ENCODE assay signal across 20 cellular contexts in the genomic region with DNA sequence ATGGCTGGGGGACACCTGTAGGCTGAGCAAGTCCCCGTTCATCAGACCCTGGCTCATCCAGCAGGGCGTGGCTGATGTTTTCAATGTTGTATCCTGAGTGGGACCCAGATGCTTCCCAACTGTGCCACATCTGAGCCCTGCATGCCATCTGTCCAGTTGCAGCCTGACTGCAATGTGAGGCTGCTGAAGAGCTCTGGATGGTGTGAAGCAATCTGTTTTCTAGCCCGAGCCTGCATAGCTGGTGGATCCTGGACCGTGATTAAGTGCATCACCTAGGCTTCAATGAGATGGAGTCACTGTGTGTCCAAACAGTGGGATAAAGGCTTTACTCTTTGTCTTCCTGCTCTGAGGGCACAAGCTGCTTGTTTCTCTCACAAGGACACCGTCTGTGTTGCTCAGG.
DNase-seq lines count a peak whose midpoint lies in the region; ATAC-seq, FAIRE-seq and TF ChIP-seq lines count a peak whose summit lies in the region.
"Had no signal": no experiment of that assay in that cellular context is flagged by ENCODE, and none has a peak within 500 bp of the region (broad histone marks: within the 10 kb centered on the region; RNA-seq: fewer than 3 reads in every experiment).

No MANE protein-coding gene starts in this region.

- H4K20me1 ChIP-seq in HepG2 (ENCODE audit: insufficient read depth, low read length): peaks cover 67% of the 10 kb centered on the region

- TF ChIP-seq CTCF in RWPE1 (conservative IDR thresholded peaks at IDR 0.05; ENCODE audit: low read depth) (no peak), HepG2 (CRISPR knock-in tag; IDR thresholded peaks at IDR 0.05) (no peak), thyroid gland (IDR thresholded peaks at IDR 0.05) (no peak)

- H3K36me3 ChIP-seq in HUES64 (ENCODE audit: insufficient read depth, low read length) (no peaks in the 10 kb centered on the region; the same call in 1 of the 2 replicates), HepG2 (replicated peaks in 1 of 2; ENCODE audit: control insufficient read depth in 1 of 2, insufficient read depth in 2 of 2, low read length in 2 of 2) (peaks cover 11 to 39% of the 10 kb centered on the region in 2 experiments), thyroid gland (no peaks in the 10 kb centered on the region)
- H3K36me3 ChIP-seq: pancreas, uterus had no signal

- no peak overlapping the region for H3K4me2 ChIP-seq in HepG2 (ENCODE audit: low read depth, low read length)

- POLR2A ChIA-PET in RWPE1 (lab: Yijun Ruan, JAX; ENCODE audit: low non-redundant PET) (interaction anchor here (1.0 kb wide), 1 partner anchor 24 kb away, joined by 3 read pairs; no protein-coding TSS in a partner anchor), HepG2 (lab: Yijun Ruan, JAX) (no interaction called here)

- 0 out of 2 replicates have a peak overlapping the region, but pooled peaks have one; percentile 15 for H3K27ac ChIP-seq in HUES64 (ENCODE audit: low read depth, low read length)
- H3K27ac ChIP-seq in RWPE1: peak overlapping the region; percentile 18; the same call in 1 of the 2 replicates
- no peak overlapping the region for H3K27ac ChIP-seq in HepG2 (ENCODE audit: extremely low read length, insufficient read depth, low read length)
- peak overlapping the region; percentile 49 to 65 (median 49) for H3K27ac ChIP-seq in thyroid gland
- H3K27ac ChIP-seq: esophagus squamous epithelium, pancreas had no signal

- no peak for TF ChIP-seq EP300 in HepG2 (IDR thresholded peaks at IDR 0.05; ENCODE audit: low read depth in 2 of 2, low read length in 2 of 2)
- TF ChIP-seq EP300 in HepG2 (CRISPR knock-in tag; IDR thresholded peaks at IDR 0.05; ENCODE audit: borderline replicate concordance): no peak

- in situ Hi-C loops in HepG2 (cut with HindIII; ENCODE audit: extremely low pct_ligation_motif_present, low pct_unique_long_range_greater_than_20kb): no loop called here

- H3K4me3 ChIP-seq in HUES64 (ENCODE audit: low read length) (no peak overlapping the region), HepG2 (replicated peaks in 1 of 3; ENCODE audit: insufficient read depth in 1 of 3, low read depth in 2 of 3, low read length in 3 of 3) (no peak overlapping the region), thyroid gland (replicated peaks in 1 of 3) (no peak overlapping the region)
- H3K4me3 ChIP-seq: esophagus squamous epithelium, pancreas, uterus had no signal

- no TSS peak for BruUV-seq in HepG2 (replicated peaks; lab: Mats Ljungman, UMichigan)

- no peak for TF ChIP-seq POLR2A in HepG2 (IDR thresholded peaks at IDR 0.05; ENCODE audit: insufficient read depth in 1 of 2, low read depth in 2 of 2, low read length in 2 of 2)
- TF ChIP-seq POLR2A in thyroid gland (IDR thresholded peaks at IDR 0.05): peak in 1 of 2 donors; percentile 51

- H3K4me1 ChIP-seq in HUES64 (ENCODE audit: insufficient read depth, low read length): peaks cover 91% of the 10 kb centered on the region
- no peaks in the 10 kb centered on the region for H3K4me1 ChIP-seq in HepG2 (ENCODE audit: insufficient read depth, low read length)
- H3K4me1 ChIP-seq in thyroid gland: peaks cover 27 to 50% of the 10 kb centered on the region in 2 donors

- H3K9me3 ChIP-seq in HUES64 (ENCODE audit: insufficient read depth, low read depth, low read length): no peaks in the 10 kb centered on the region
- H3K9me3 ChIP-seq in HepG2 (ENCODE audit: low read length): no peaks in the 10 kb centered on the region
- no peaks in the 10 kb centered on the region for H3K9me3 ChIP-seq in thyroid gland
- H3K9me3 ChIP-seq: esophagus squamous epithelium, pancreas, uterus had no signal

- CTCF ChIA-PET in RWPE1 (lab: Yijun Ruan, JAX): interaction anchor here (0.5 to 0.6 kb wide), 4 partner anchors 8 to 276 kb away, joined by 3 to 4 read pairs (median 4); no protein-coding TSS in a partner anchor
- CTCF ChIA-PET in HepG2 (lab: Yijun Ruan, JAX; ENCODE audit: low intra/inter-chr PET ratio, low total read pairs): no interaction called here

- FAIRE-seq in HepG2 (lab: Jason Lieb, UNC): no peak
- FAIRE-seq: GM12892, pancreas had no signal

- H2AFZ ChIP-seq in HepG2 (ENCODE audit: low read length): no peak overlapping the region

- DNase-seq in RWPE1 (ENCODE audit: low spot score) (no peak), HepG2 (ENCODE audit: low spot score) (no peak), thyroid gland (peak; percentile 80 to 84), EL (no peak), NCI-H69 (lab: John Stamatoyannopoulos, UW) (no peak)
- DNase-seq in activated CD4-positive, alpha-beta T cell treated with anti-CD3 and anti-CD28 coated beads for 4 hours: no peak
- DNase-seq: activated CD4-positive, alpha-beta T cell treated with anti-CD3 and anti-CD28 coated beads, Interleukin-2, amount 50 U/mL, for 48 hours; activated naive CD8-positive, alpha-beta T cell treated with anti-CD3 and anti-CD28 coated beads, Interleukin-2, amount 10 ng/mL, durations not matched to agents 7 days and 5 days; effector CD8-positive, alpha-beta T cell; esophagus squamous epithelium; NCI-H1105; NCI-H2081 treated with DMSO at 0.1 percent for 48 hours; NCI-H510A treated with DMSO at 0.1 percent for 48 hours; pancreas; stimulated activated CD8-positive, alpha-beta memory T cell treated with anti-CD3 and anti-CD28 coated beads, Interleukin-4, amount 100 ng/mL, for 48 hours; T-helper 9 cell; uterus had no signal

- intact Hi-C loops in HepG2 (cut with micrococcal nuclease; ENCODE audit: unreplicated experiment) (no loop called here), thyroid gland (cut with DNase I) (no loop called here)

- H3K9ac ChIP-seq in HUES64 (ENCODE audit: low read depth, low read length): no peak overlapping the region
- no peak overlapping the region for H3K9ac ChIP-seq in HepG2 (ENCODE audit: insufficient read depth, low read depth, low read length)

- 82% methylated on average over 5 of the region's 5 CpGs for WGBS in HUES64
- WGBS in HepG2 (ENCODE audit: low lambda C conversion rate): 88% methylated on average over 5 of the region's 5 CpGs
- WGBS in thyroid gland, 2 donors: 47 to 49% methylated on average over 4 to 5 of the region's 5 CpGs

- TF ChIP-seq RAD21 in HepG2 (CRISPR knock-in tag; IDR thresholded peaks at IDR 0.05): no peak

- H3K27me3 ChIP-seq in HUES64 (ENCODE audit: insufficient read depth, low read length) (no peaks in the 10 kb centered on the region), HepG2 (ENCODE audit: control insufficient read depth in 1 of 2, insufficient read depth in 2 of 2, low read length in 2 of 2) (no peaks in the 10 kb centered on the region), thyroid gland (no peaks in the 10 kb centered on the region)
- H3K27me3 ChIP-seq: esophagus squamous epithelium, pancreas, uterus had no signal

- peaks cover 89% of the 10 kb centered on the region for H3K79me2 ChIP-seq in HepG2 (ENCODE audit: insufficient read depth, low read length)

- peak; percentile 23; the same call in 2 of the 3 replicates for ATAC-seq in HepG2
- ATAC-seq: sciatic nerve had no signal

TF ChIP-seq in HepG2, 621 proteins besides CTCF, POLR2A, EP300 and RAD21:
- TF ChIP-seq AGO2 (optimal IDR thresholded peaks at IDR 0.05; ENCODE audit: low read depth, low read length): no peak

Comparison
In these comparisons a context has a peak if more than half of its experiments do, and no peak if none do; other contexts are left out.
1. DNase-seq: peak in thyroid gland (2 of 2); none in RWPE1 (single experiment), HepG2 (single experiment), EL (single experiment), activated CD4-positive, alpha-beta T cell treated with anti-CD3 and anti-CD28 coated beads for 4 hours (0 of 2) and NCI-H69 (single experiment).